Comparison of ENCODE assay signal across 21 cellular contexts in genomic region chr2:164510895-164511294, GRCh38.
DNase-seq lines count a peak whose midpoint lies in the region; ATAC-seq, FAIRE-seq and TF ChIP-seq lines count a peak whose summit lies in the region.
"Had no signal": no experiment of that assay in that cellular context is flagged by ENCODE, and none has a peak within 500 bp of the region (broad histone marks: within the 10 kb centered on the region; RNA-seq: fewer than 3 reads in every experiment).

No MANE protein-coding gene starts in this region.

- H3K4ac ChIP-seq in trophoblast cell (ENCODE audit: low read depth, low read length), result no peak overlapping the region

- no peak overlapping the region for H3K14ac ChIP-seq in trophoblast cell (ENCODE audit: low read length)

- in situ Hi-C loops in Panc1 (cut with HindIII; ENCODE audit: low pct_unique_long_range_greater_than_20kb, low sequenced_read_pairs), result no loop called here

- H3K4me3 ChIP-seq in Panc1 (ENCODE audit: low read depth in 2 of 2, low read length in 2 of 2), result no peak overlapping the region
- H3K4me3 ChIP-seq in heart left ventricle, result no peak overlapping the region
- H3K4me3 ChIP-seq in trophoblast cell (ENCODE audit: low read depth, low read length), result no peak overlapping the region
- H3K4me3 ChIP-seq: PC-9, uterus had no signal

- H2AFZ ChIP-seq in trophoblast cell (ENCODE audit: insufficient read depth, low read length, poor library complexity), result no peak overlapping the region
- H2AFZ ChIP-seq: PC-9 had no signal

- H3K27ac ChIP-seq in Panc1 (ENCODE audit: low read length) (no peak overlapping the region), heart left ventricle (peak overlapping the region in 1 of 12 donors; percentile 8), trophoblast cell (ENCODE audit: low read depth, low read length) (no peak overlapping the region)
- no peak overlapping the region for H3K27ac ChIP-seq in CD4-positive, alpha-beta T cell (ENCODE audit: low read depth, low read length)
- H3K27ac ChIP-seq: PC-9, uterus had no signal

- no peak overlapping the region for H3K4me2 ChIP-seq in trophoblast cell (ENCODE audit: low read length)
- H3K4me2 ChIP-seq: PC-9 had no signal

- 0 out of 2 replicates have a peak, but pooled peaks have one; percentile 26 for ATAC-seq in Panc1
- ATAC-seq in heart left ventricle, result peak; percentile 67 to 97 (median 96)
- ATAC-seq in CD4-positive, alpha-beta T cell (ENCODE audit: poor library complexity), result no peak
- ATAC-seq in HG02588 (IDR thresholded peaks at IDR 0.05; ENCODE audit: unreplicated experiment), result no peak
- ATAC-seq: activated naive CD8-positive, alpha-beta T cell treated with anti-CD3 and anti-CD28 coated beads, Interleukin-2, amount 50 U/mL, for 24 hours had no signal

- H2BK120ac ChIP-seq in trophoblast cell (ENCODE audit: insufficient read depth, low read length, poor library complexity), result peak overlapping the region; percentile 2

- TF ChIP-seq CTCF in Panc1 (IDR thresholded peaks at IDR 0.05), result no peak
- TF ChIP-seq CTCF in heart left ventricle (IDR thresholded peaks at IDR 0.05), result no peak
- TF ChIP-seq CTCF in CD4-positive, alpha-beta T cell (IDR thresholded peaks at IDR 0.05), result no peak

- CTCF ChIA-PET in Panc1 (lab: Charles Lee), result no interaction called here
- CTCF ChIA-PET in CD4-positive, alpha-beta T cell (lab: Charles Lee), result no interaction called here

- peaks cover 3% of the 10 kb centered on the region for H3K79me2 ChIP-seq in trophoblast cell (ENCODE audit: control insufficient read depth, insufficient read depth, low read length, poor library complexity)

- H3K27me3 Mint-ChIP-seq in CD4-positive, alpha-beta T cell, result no peaks in the 10 kb centered on the region
- H3K27me3 Mint-ChIP-seq: activated naive CD8-positive, alpha-beta T cell treated with anti-CD3 and anti-CD28 coated beads, Interleukin-2, amount 50 U/mL, for 24 hours; CD4-positive, CD25-positive, alpha-beta regulatory T cell had no signal

- H3K4me1 ChIP-seq in Panc1 (ENCODE audit: control insufficient read depth, insufficient read depth, low read length) (no peaks in the 10 kb centered on the region), heart left ventricle (peaks cover 0 to 22% (median 0%) of the 10 kb centered on the region in 12 donors), trophoblast cell (ENCODE audit: control insufficient read depth in 1 of 2, insufficient read depth in 2 of 2, low read length in 2 of 2) (peaks cover 12 to 14% of the 10 kb centered on the region in 2 experiments)
- H3K4me1 ChIP-seq: uterus had no signal

- no peak overlapping the region for H2BK5ac ChIP-seq in trophoblast cell (ENCODE audit: low read depth, low read length, poor library complexity)

- FAIRE-seq in H54 (lab: Jason Lieb, UNC), result no peak

- DNase-seq in AG20443 (ENCODE audit: low spot score) (peak; percentile 30), Panc1 (ENCODE audit: low read depth, low spot score) (no peak), heart left ventricle (peak; percentile 18 to 65 (median 37)), trophoblast cell (no peak), H54 (ENCODE audit: insufficient read length, low spot score) (no peak), AG08396 (ENCODE audit: low spot score) (no peak)
- no peak for DNase-seq in CD4-positive, alpha-beta T cell
- DNase-seq: activated gamma-delta T cell; activated naive CD8-positive, alpha-beta T cell treated with anti-CD3 and anti-CD28 coated beads, Interleukin-2, amount 50 U/mL, for 24 hours; activated T-cell treated with anti-CD3 and anti-CD28 coated beads, Interleukin-2, amount 50 U/mL, for 1 hour; CD4-positive, CD25-positive, alpha-beta regulatory T cell; effector CD4-positive, alpha-beta T cell; erythroblast; H7; KBM-7; NCI-H146; NCI-H510A treated with DMSO at 0.1 percent for 48 hours; PC-9; uterus had no signal

- peak overlapping the region; percentile 4 for H2AK5ac ChIP-seq in trophoblast cell (ENCODE audit: low read length)

- peaks cover 18% of the 10 kb centered on the region for H3K79me1 ChIP-seq in trophoblast cell (ENCODE audit: low read length)

- no peak overlapping the region for H3K18ac ChIP-seq in trophoblast cell (ENCODE audit: low read length)

- no peak overlapping the region for H3K27ac Mint-ChIP-seq in CD4-positive, alpha-beta T cell
- H3K27ac Mint-ChIP-seq: activated naive CD8-positive, alpha-beta T cell treated with anti-CD3 and anti-CD28 coated beads, Interleukin-2, amount 50 U/mL, for 24 hours; T-helper 1 cell treated with Interleukin-12 subunit alpha and Interleukin-12 subunit beta and Interleukin-4 antibody, amounts not matched to agents 30 μg/mL and 1 μg/mL, for 36 hours had no signal

- H4K8ac ChIP-seq in trophoblast cell (ENCODE audit: low read depth, low read length), result no peak overlapping the region

- no peak overlapping the region for H4K12ac ChIP-seq in trophoblast cell (ENCODE audit: low read depth, low read length)

- H3K23ac ChIP-seq in trophoblast cell (ENCODE audit: low read length), result no peak overlapping the region

- H4K91ac ChIP-seq in trophoblast cell (ENCODE audit: low read depth, low read length), result peak overlapping the region; percentile 28

- H2BK12ac ChIP-seq in trophoblast cell (ENCODE audit: low read length), result peak overlapping the region; percentile 9

- TF ChIP-seq POLR2A in heart left ventricle (IDR thresholded peaks at IDR 0.05) (no peak), H54 (IDR thresholded peaks at IDR 0.05; ENCODE audit: low read depth, low read length) (no peak)

- no peaks in the 10 kb centered on the region for H3K36me3 Mint-ChIP-seq in CD4-positive, alpha-beta T cell (ENCODE audit: low read depth)

- peaks cover 5% of the 10 kb centered on the region for H3K9me3 Mint-ChIP-seq in CD4-positive, alpha-beta T cell

- H3K27me3 ChIP-seq in Panc1 (ENCODE audit: control insufficient read depth, insufficient read depth, low read length) (no peaks in the 10 kb centered on the region), heart left ventricle (no peaks in the 10 kb centered on the region), trophoblast cell (ENCODE audit: insufficient read depth, low read length) (no peaks in the 10 kb centered on the region)
- no peaks in the 10 kb centered on the region for H3K27me3 ChIP-seq in CD4-positive, alpha-beta T cell (ENCODE audit: control insufficient read depth, insufficient read depth, low read length)
- H3K27me3 ChIP-seq: uterus had no signal

- H3K4me1 Mint-ChIP-seq in CD4-positive, alpha-beta T cell (ENCODE audit: low read depth), result no peaks in the 10 kb centered on the region
- H3K4me1 Mint-ChIP-seq: activated naive CD8-positive, alpha-beta T cell treated with anti-CD3 and anti-CD28 coated beads, Interleukin-2, amount 50 U/mL, for 24 hours; CD4-positive, CD25-positive, alpha-beta regulatory T cell had no signal

- no peak overlapping the region for H3K4me3 Mint-ChIP-seq in CD4-positive, alpha-beta T cell
- H3K4me3 Mint-ChIP-seq: activated naive CD8-positive, alpha-beta T cell treated with anti-CD3 and anti-CD28 coated beads, Interleukin-2, amount 50 U/mL, for 24 hours; CD4-positive, CD25-positive, alpha-beta regulatory T cell; T-helper 1 cell treated with Interleukin-12 subunit alpha and Interleukin-12 subunit beta and Interleukin-4 antibody, amounts not matched to agents 30 μg/mL and 1 μg/mL, for 36 hours had no signal

- WGBS in heart left ventricle, 4 donors, result 44 to 61% (median 49%) methylated on average over 5 to 7 of the region's 7 CpGs
- no CpG with 5 or more reads among the region's 7 CpGs for WGBS in trophoblast cell (ENCODE audit: extremely low coverage, insufficient coverage, insufficient read length)

- intact Hi-C loops in Panc1 (cut with micrococcal nuclease; ENCODE audit: unreplicated experiment) (no loop called here), heart left ventricle (cut with DNase I) (no loop called here)
- intact Hi-C loops in CD4-positive, alpha-beta T cell (cut with DNase I, micrococcal nuclease), result no loop called here

- POLR2A ChIA-PET in Panc1 (lab: Charles Lee), result no interaction called here
- POLR2A ChIA-PET in CD4-positive, alpha-beta T cell (lab: Charles Lee), result no interaction called here

- H3K9ac ChIP-seq in trophoblast cell (ENCODE audit: low read length), result no peak overlapping the region

- H3K9me3 ChIP-seq in Panc1 (ENCODE audit: control insufficient read depth, insufficient read depth, low read depth, low read length) (no peaks in the 10 kb centered on the region), heart left ventricle (peaks cover 0 to 15% (median under 1%) of the 10 kb centered on the region in 12 donors), trophoblast cell (ENCODE audit: insufficient read depth, low read depth, low read length) (no peaks in the 10 kb centered on the region)
- no peaks in the 10 kb centered on the region for H3K9me3 ChIP-seq in CD4-positive, alpha-beta T cell (ENCODE audit: control insufficient read depth, low read length)
- H3K9me3 ChIP-seq: uterus had no signal

- H3K36me3 ChIP-seq in Panc1 (ENCODE audit: control insufficient read depth, insufficient read depth, low read length) (no peaks in the 10 kb centered on the region), heart left ventricle (no peaks in the 10 kb centered on the region), trophoblast cell (ENCODE audit: control insufficient read depth in 1 of 2, insufficient read depth in 2 of 2, low read length in 2 of 2) (no peaks in the 10 kb centered on the region)
- H3K36me3 ChIP-seq: uterus had no signal

- BruUV-seq in Panc1 (replicated peaks; lab: Mats Ljungman, UMichigan), result no TSS peak

Comparison
In these comparisons a context has a peak if more than half of its experiments do, and no peak if none do; other contexts are left out.
1. DNase-seq: peak in AG20443 (single experiment) and heart left ventricle (5 of 5); none in Panc1 (single experiment), trophoblast cell (0 of 2), CD4-positive, alpha-beta T cell (0 of 10), H54 (single experiment) and AG08396 (single experiment).
2. ATAC-seq: peak in Panc1 (single experiment) and heart left ventricle (4 of 4); none in CD4-positive, alpha-beta T cell (single experiment) and HG02588 (single experiment).